In genomic region chr5:91221917-91222316, GRCh38 we compare ENCODE assay signal across 26 cellular contexts.
DNase-seq lines count a peak whose midpoint lies in the region; ATAC-seq, FAIRE-seq and TF ChIP-seq lines count a peak whose summit lies in the region.
"Had no signal": no experiment of that assay in that cellular context is flagged by ENCODE, and none has a peak within 500 bp of the region (broad histone marks: within the 10 kb centered on the region; RNA-seq: fewer than 3 reads in every experiment).

No MANE protein-coding gene starts in this region.

- H3K4me1 ChIP-seq in A549 (peaks cover 26% of the 10 kb centered on the region), HEK293 (ENCODE audit: control insufficient read depth, insufficient read depth, low read length) (peaks cover 6% of the 10 kb centered on the region; the same call in 1 of the 2 replicates), H9 (ENCODE audit: insufficient read depth, low read length) (no peaks in the 10 kb centered on the region)

- H3K79me2 ChIP-seq in H9 (ENCODE audit: insufficient read depth, low read length), result no peaks in the 10 kb centered on the region; the same call in 1 of the 2 replicates

- H3K23me2 ChIP-seq in H9 (ENCODE audit: insufficient read length, low read depth, low read length, poor library complexity, severe bottlenecking), result no peaks in the 10 kb centered on the region

- H3K9me3 Mint-ChIP-seq in H9, result no peaks in the 10 kb centered on the region
- H3K9me3 Mint-ChIP-seq: CD4-positive, alpha-beta T cell; CD8-positive, alpha-beta memory T cell; HFFc6 had no signal

- TF ChIP-seq CTCF in A549 (IDR thresholded peaks at IDR 0.05) (no peak), HEK293 (tag by site-specific recombination; IDR thresholded peaks at IDR 0.05) (no peak), H9 (conservative IDR thresholded peaks at IDR 0.05) (no peak)

- no peak for TF ChIP-seq EP300 in A549 (IDR thresholded peaks at IDR 0.05)

- CTCF ChIA-PET in A549 (lab: Yijun Ruan, JAX), result interaction anchor here (0.9 to 2.9 kb wide), 3 partner anchors 119 to 355 kb away, joined by 3 to 12 read pairs (median 3); no protein-coding TSS in a partner anchor
- CTCF ChIA-PET in HEK293 (lab: Yijun Ruan, JAX), result interaction anchor here (0.7 kb wide), 1 partner anchor 577 kb away, joined by 4 read pairs; no protein-coding TSS in a partner anchor

- H4K5ac ChIP-seq in H9 (ENCODE audit: insufficient read length, low read depth, low read length), result no peak overlapping the region

- H3K27me3 Mint-ChIP-seq in T-helper 17 cell, result peaks cover 11% of the 10 kb centered on the region
- H3K27me3 Mint-ChIP-seq in H9 (ENCODE audit: low read depth), result no peaks in the 10 kb centered on the region; the same call in 1 of the 2 replicates
- H3K27me3 Mint-ChIP-seq: CD4-positive, alpha-beta T cell had no signal

- H3K27ac Mint-ChIP-seq in T-helper 17 cell (peak overlapping the region; percentile 45), H9 (no peak overlapping the region)
- H3K27ac Mint-ChIP-seq: B cell; CD4-positive, alpha-beta T cell; CD8-positive, alpha-beta memory T cell; HFFc6 had no signal

- TF ChIP-seq RAD21 in A549 (conservative IDR thresholded peaks at IDR 0.05 in 1 of 2, IDR thresholded peaks at IDR 0.05 in 1 of 2), result no peak

- H3K27ac ChIP-seq in A549 (0 out of 6 replicates have a peak overlapping the region, but pooled peaks of 1 of the 2 experiments have one; percentile 26), HEK293 (ENCODE audit: extremely low read depth, low read depth, low read length) (no peak overlapping the region), H9 (ENCODE audit: insufficient read length, low read depth, low read length) (no peak overlapping the region)
- H3K27ac ChIP-seq: 22Rv1, BLaER1, GM23248 had no signal

- H3K4me3 Mint-ChIP-seq in T-helper 17 cell (no peak overlapping the region), H9 (no peak overlapping the region)
- H3K4me3 Mint-ChIP-seq: B cell; CD14-positive monocyte; CD4-positive, alpha-beta T cell; CD8-positive, alpha-beta memory T cell; HFFc6 had no signal

- no peak overlapping the region for H3K9ac ChIP-seq in H9 (ENCODE audit: extremely low read depth, insufficient read length, low read length)
- H3K9ac ChIP-seq: BLaER1, GM23248 had no signal

- peak; percentile 45 for DNase-seq in DMS53 (lab: John Stamatoyannopoulos, UW)
- no peak for DNase-seq in DMS53 treated with DMSO at 0.1 percent for 48 hours (lab: John Stamatoyannopoulos, UW; ENCODE audit: unreplicated experiment)
- DNase-seq in A549 (ENCODE audit: low read depth in 1 of 2, low spot score in 1 of 2), result no peak
- DNase-seq in T-helper 17 cell, result no peak
- no peak for DNase-seq in NCI-H345 treated with DMSO at 0.1 percent for 48 hours (lab: John Stamatoyannopoulos, UW; ENCODE audit: unreplicated experiment)
- DNase-seq in T-helper 2 cell, result no peak
- no peak for DNase-seq in H9
- DNase-seq: Calu3; CD4-positive, alpha-beta T cell; CD8-positive, alpha-beta memory T cell; DMS79; EL; GDM1; GM23248; H7; HFFc6 had no signal

- no peak overlapping the region for H3K18ac ChIP-seq in H9 (ENCODE audit: insufficient read length, low read depth, low read length)

- no peaks in the 10 kb centered on the region for H3K36me3 Mint-ChIP-seq in T-helper 17 cell (ENCODE audit: low read depth)
- no peaks in the 10 kb centered on the region for H3K36me3 Mint-ChIP-seq in H9 (ENCODE audit: insufficient read depth in 1 of 3, low read depth in 3 of 3)
- H3K36me3 Mint-ChIP-seq: CD14-positive monocyte; CD8-positive, alpha-beta memory T cell had no signal

- H2BK20ac ChIP-seq in H9 (ENCODE audit: low read depth, low read length, poor library complexity, severe bottlenecking), result no peak overlapping the region

- no peak overlapping the region for H3K56ac ChIP-seq in H9 (ENCODE audit: insufficient read length, low read depth, low read length)

- H3K36me3 ChIP-seq in HEK293 (ENCODE audit: control insufficient read depth in 2 of 2, insufficient read depth in 1 of 2, low read length in 2 of 2), result no peaks in the 10 kb centered on the region
- H3K36me3 ChIP-seq: BLaER1 had no signal

- H2AK5ac ChIP-seq in H9 (ENCODE audit: insufficient read length, low read length), result no peak overlapping the region

- H2BK120ac ChIP-seq in H9 (ENCODE audit: low read depth, low read length, poor library complexity, severe bottlenecking), result no peak overlapping the region

- POLR2A ChIA-PET in A549 (lab: Yijun Ruan, JAX), result no interaction called here
- POLR2A ChIA-PET in HEK293 (lab: Yijun Ruan, JAX), result no interaction called here

- ATAC-seq in A549 (no peak), T-helper 17 cell (no peak)
- ATAC-seq: GM12878, HCT116 had no signal

- no peak overlapping the region for H2AFZ ChIP-seq in H9 (ENCODE audit: low read length)
- H2AFZ ChIP-seq: GM23248 had no signal

- no peak overlapping the region for H2BK12ac ChIP-seq in H9 (ENCODE audit: insufficient read length, low read depth, low read length)

- no peak overlapping the region for H3K23ac ChIP-seq in H9 (ENCODE audit: insufficient read length, low read depth, low read length)

- H2BK5ac ChIP-seq in H9 (ENCODE audit: insufficient read length, low read length), result no peak overlapping the region

- H3K4me2 ChIP-seq in A549 (no peak overlapping the region), H9 (ENCODE audit: insufficient read depth, insufficient read length, low read length) (no peak overlapping the region)
- H3K4me2 ChIP-seq: BLaER1 had no signal

- H3K79me1 ChIP-seq in H9 (ENCODE audit: insufficient read depth, low read depth, low read length, poor library complexity, severe bottlenecking), result no peaks in the 10 kb centered on the region

- no peak overlapping the region for H4K8ac ChIP-seq in H9 (replicated peaks; ENCODE audit: insufficient read length, low read depth, low read length)

- no peak for TF ChIP-seq POLR2A in A549 (IDR thresholded peaks at IDR 0.05; ENCODE audit: low read length)

- no peaks in the 10 kb centered on the region for H3K9me3 ChIP-seq in A549
- no peaks in the 10 kb centered on the region for H3K9me3 ChIP-seq in HEK293 (ENCODE audit: control insufficient read depth, insufficient read depth, low read depth, low read length)
- H3K9me3 ChIP-seq in T-helper 17 cell (ENCODE audit: control insufficient read depth, low read length, poor library complexity, severe bottlenecking), result no peaks in the 10 kb centered on the region
- H3K9me3 ChIP-seq in H9 (ENCODE audit: control insufficient read depth, low read depth, low read length), result no peaks in the 10 kb centered on the region
- H3K9me3 ChIP-seq: BLaER1 had no signal

- no peaks in the 10 kb centered on the region for H4K20me1 ChIP-seq in H9 (ENCODE audit: control insufficient read depth, insufficient read depth, insufficient read length)
- H4K20me1 ChIP-seq: BLaER1 had no signal

- H3K4me3 ChIP-seq in A549 (no peak overlapping the region), HEK293 (ENCODE audit: low read depth, low read length) (no peak overlapping the region)
- H3K4me3 ChIP-seq: BLaER1, GM12878, GM23248 had no signal

- no peak for FAIRE-seq in A549 (lab: Jason Lieb, UNC)
- FAIRE-seq: A204.1, GM12878, GM19239, H1 had no signal

- H2BK15ac ChIP-seq in H9 (ENCODE audit: low read depth, low read length), result no peak overlapping the region

- H3K4me1 Mint-ChIP-seq in T-helper 17 cell (peaks cover 4% of the 10 kb centered on the region), H9 (peaks cover 0 to 5% of the 10 kb centered on the region in 2 experiments; a peak in 3 of 4 replicates)
- H3K4me1 Mint-ChIP-seq: B cell; CD8-positive, alpha-beta memory T cell had no signal

- no peak overlapping the region for H4K91ac ChIP-seq in H9 (ENCODE audit: insufficient read length, low read depth, low read length)

- no peak overlapping the region for H3K14ac ChIP-seq in H9 (ENCODE audit: insufficient read depth, low read length)

- no peaks in the 10 kb centered on the region for H3K27me3 ChIP-seq in H9 (ENCODE audit: insufficient read depth, low read length)
- H3K27me3 ChIP-seq: BLaER1 had no signal

- WGBS in A549 (ENCODE audit: missing lambda C conversion rate), result 63% methylated on average over 1 of the region's 1 CpG
- WGBS in H9 (ENCODE audit: extremely low coverage, insufficient read length, low lambda C conversion rate), result no CpG with 5 or more reads among the region's 1 CpG

- H3K4ac ChIP-seq in H9 (ENCODE audit: low read depth, low read length), result no peak overlapping the region

- no peak overlapping the region for H3T11ph ChIP-seq in H9 (ENCODE audit: low read length)

TF ChIP-seq in A549, 52 proteins besides CTCF, POLR2A, EP300 and RAD21:
- TF ChIP-seq ESRRA (IDR thresholded peaks at IDR 0.05; ENCODE audit: borderline replicate concordance, low read length) (no peak), JUNB (IDR thresholded peaks at IDR 0.05) (no peak), TFCP2L1 (CRISPR knock-in tag; IDR thresholded peaks at IDR 0.05) (no peak), GATA3 (IDR thresholded peaks at IDR 0.05; ENCODE audit: borderline replicate concordance) (peak; percentile 61), HEYL (CRISPR knock-in tag; IDR thresholded peaks at IDR 0.05) (no peak), MAFK (IDR thresholded peaks at IDR 0.05; ENCODE audit: partially characterized antibody) (no peak), HOXB5 (CRISPR knock-in tag; IDR thresholded peaks at IDR 0.05) (no peak)

TF ChIP-seq in HEK293, 187 proteins besides CTCF, POLR2A, EP300 and RAD21:
- TF ChIP-seq ZNF596 (tag by site-specific recombination; IDR thresholded peaks at IDR 0.05) (no peak), SCRT2 (tag by site-specific recombination; IDR thresholded peaks at IDR 0.05) (0 out of 2 replicates have a peak, but pooled peaks have one; percentile 33)
